ENCODE assay signal across 8 cellular contexts in the genomic region with DNA sequence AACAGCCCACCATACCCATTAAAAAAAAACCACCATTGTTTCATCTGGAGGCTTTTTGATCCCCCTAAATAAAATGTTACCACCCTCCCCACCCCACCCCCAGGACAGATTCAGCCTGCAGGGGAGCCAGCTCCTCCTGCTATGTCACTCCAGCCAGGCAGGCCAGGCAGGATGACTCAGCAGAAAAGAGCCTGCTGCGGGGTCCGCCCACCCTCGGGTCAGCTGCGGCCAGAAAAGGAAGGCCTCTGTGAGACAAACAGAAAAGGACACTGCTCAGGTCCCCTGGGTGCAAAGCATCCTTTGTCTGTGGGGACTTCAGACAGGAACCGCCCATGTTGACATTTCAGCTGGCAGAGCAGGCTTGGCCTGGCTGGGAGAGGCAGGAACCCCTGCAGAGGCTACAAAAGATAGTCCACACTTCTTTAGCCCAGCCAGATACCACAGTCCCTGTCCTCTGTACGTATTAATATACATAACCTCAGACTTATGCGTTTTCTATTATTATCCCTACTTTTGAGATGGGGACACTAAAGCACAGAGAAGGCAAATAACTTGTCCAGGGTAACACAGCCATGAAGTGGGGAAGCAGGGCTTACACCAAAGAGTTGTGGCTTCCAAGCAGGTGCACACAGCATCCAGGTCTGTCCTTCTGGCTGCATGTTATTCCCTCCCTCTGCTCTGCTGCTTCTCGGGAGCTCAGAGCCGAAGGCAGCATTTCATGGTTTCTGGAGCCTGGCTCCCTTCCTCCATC.
DNase-seq lines count a peak whose midpoint lies in the region; ATAC-seq and TF ChIP-seq lines count a peak whose summit lies in the region.

No MANE protein-coding gene starts in this region.

- H4K20me1 ChIP-seq in fibroblast of lung (ENCODE audit: control insufficient read depth, extremely low read depth, insufficient read depth, low read length), result no peaks in the 10 kb centered on the region

- no peaks in the 10 kb centered on the region for H3K79me2 ChIP-seq in fibroblast of lung (ENCODE audit: control insufficient read depth, insufficient read depth, low read length)

- peak in 1 of 2 donors; percentile 7 for TF ChIP-seq CTCF in fibroblast of lung (conservative IDR thresholded peaks at IDR 0.05 in 1 of 2, IDR thresholded peaks at IDR 0.05 in 1 of 2; ENCODE audit: low read depth in 1 of 2, low read length in 2 of 2)
- no peak for TF ChIP-seq CTCF in neural crest cell (conservative IDR thresholded peaks at IDR 0.05)

- ATAC-seq in GM21717 (IDR thresholded peaks at IDR 0.05; ENCODE audit: unreplicated experiment), result peak; percentile 75

- no peaks in the 10 kb centered on the region for H3K27me3 Mint-ChIP-seq in neural crest cell (ENCODE audit: low read depth)

- peak overlapping the region; percentile 85 for H3K27ac Mint-ChIP-seq in neural crest cell (ENCODE audit: unreplicated experiment)

- peaks cover 7% of the 10 kb centered on the region for H3K4me1 ChIP-seq in fibroblast of lung (ENCODE audit: control insufficient read depth, extremely low read depth, insufficient read depth, low read length)

- H3K9me3 ChIP-seq in fibroblast of lung (ENCODE audit: control insufficient read depth, insufficient read depth, low read depth, low read length), result no peaks in the 10 kb centered on the region

- peak overlapping the region; percentile 65 for H3K4me2 ChIP-seq in fibroblast of lung (ENCODE audit: extremely low read depth, insufficient read depth, low read length)

- H3K4me3 ChIP-seq in fibroblast of lung (replicated peaks in 1 of 4; ENCODE audit: control extremely low read depth in 1 of 4, insufficient read depth in 1 of 4, low read depth in 3 of 4, low read length in 4 of 4), result no peak overlapping the region

- peak overlapping the region; percentile 25 for H3K4me3 Mint-ChIP-seq in neural crest cell

- H3K27me3 ChIP-seq in fibroblast of lung (ENCODE audit: control insufficient read depth, insufficient read depth, low read length), result no peaks in the 10 kb centered on the region

- in situ Hi-C loops in SK-MEL-5 (cut with HindIII; ENCODE audit: low pct_unique_long_range_greater_than_20kb, low sequenced_read_pairs), result no loop called here

- DNase-seq in ELF-1 (ENCODE audit: low read depth, low spot score), result peak; percentile 90
- DNase-seq in HPDE6-E6E7 (ENCODE audit: extremely low spot score), result peak; percentile 58
- peak; percentile 63 for DNase-seq in SK-MEL-5 (ENCODE audit: low read depth, low spot score)
- peak; percentile 80 to 81 for DNase-seq in fibroblast of lung (ENCODE audit: low read depth in 2 of 2)
- peak; percentile 52 for DNase-seq in neural crest cell (ENCODE audit: low read depth, low spot score)
- DNase-seq in NCI-H526 treated with DMSO at 0.1 percent for 48 hours (lab: John Stamatoyannopoulos, UW), result no peak
- DNase-seq in activated gamma-delta T cell treated with Interleukin-2 at 50 U/mL for 16 hours, result no peak

- peaks cover 44% of the 10 kb centered on the region for H3K4me1 Mint-ChIP-seq in neural crest cell

- peaks cover 4% of the 10 kb centered on the region for H3K9me3 Mint-ChIP-seq in neural crest cell

- no peaks in the 10 kb centered on the region for H3K36me3 ChIP-seq in fibroblast of lung (ENCODE audit: control insufficient read depth, insufficient read depth, low read length)

- no peak overlapping the region for H3K9ac ChIP-seq in fibroblast of lung (ENCODE audit: insufficient read depth, low read length)

- peak overlapping the region; percentile 55 for H3K27ac ChIP-seq in fibroblast of lung (ENCODE audit: insufficient read depth, low read length)

- H3K36me3 Mint-ChIP-seq in neural crest cell (ENCODE audit: low read depth), result no peaks in the 10 kb centered on the region

- H2AFZ ChIP-seq in fibroblast of lung (ENCODE audit: low read length), result peak overlapping the region; percentile 88

Comparison
In these comparisons a context has a peak if more than half of its experiments do, and no peak if none do; other contexts are left out.
1. DNase-seq: peak in ELF-1 (single experiment), HPDE6-E6E7 (single experiment), SK-MEL-5 (single experiment), fibroblast of lung (2 of 2) and neural crest cell (single experiment); none in NCI-H526 treated with DMSO at 0.1 percent for 48 hours (single experiment) and activated gamma-delta T cell treated with Interleukin-2 at 50 U/mL for 16 hours (single experiment).